1 cellular context compared by ENCODE assay signal in the genomic region with DNA sequence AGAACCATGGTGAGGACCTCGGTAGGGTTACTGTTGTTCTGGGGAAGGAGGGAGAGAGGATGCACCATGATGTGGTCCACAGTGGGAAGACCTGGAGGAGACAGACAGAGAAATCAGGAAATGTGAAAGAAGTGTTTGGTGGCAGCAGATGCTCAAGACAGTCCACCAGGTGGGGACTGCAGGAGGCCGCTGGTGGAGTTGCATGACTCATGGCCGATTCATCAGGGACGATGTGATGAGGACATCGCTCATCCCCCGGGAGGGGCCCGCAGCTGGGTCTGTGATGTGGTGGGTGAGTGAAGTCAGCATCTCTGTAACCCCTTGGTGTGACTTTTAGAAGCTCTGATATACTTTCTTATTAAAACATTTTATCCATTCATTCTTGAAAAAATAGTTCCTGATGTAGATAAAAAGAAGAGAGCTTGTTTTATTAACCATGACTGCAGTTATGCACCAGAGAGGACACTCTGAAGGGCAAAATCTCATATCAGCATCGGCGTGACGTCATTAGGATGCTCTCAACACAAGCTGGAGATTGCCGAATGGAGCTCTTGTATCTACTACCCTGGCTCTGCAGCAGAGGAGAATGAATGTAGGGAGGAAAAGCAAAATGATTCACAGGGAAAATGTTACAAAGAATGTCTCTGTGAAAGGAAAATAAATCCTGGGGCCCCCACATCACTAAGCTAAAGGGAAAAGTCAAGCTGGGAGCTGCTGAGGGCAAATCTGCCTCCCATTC.
A peak's percentile ranks its signal among the peaks of the same experiment; 100 is the strongest.
TF ChIP-seq lines count a peak whose summit lies in the region.

No MANE protein-coding gene starts in this region.

TF ChIP-seq in HEK293, 187 proteins besides CTCF, POLR2A, EP300 and RAD21 (continued from another document):
- TF ChIP-seq, protein P1, sequence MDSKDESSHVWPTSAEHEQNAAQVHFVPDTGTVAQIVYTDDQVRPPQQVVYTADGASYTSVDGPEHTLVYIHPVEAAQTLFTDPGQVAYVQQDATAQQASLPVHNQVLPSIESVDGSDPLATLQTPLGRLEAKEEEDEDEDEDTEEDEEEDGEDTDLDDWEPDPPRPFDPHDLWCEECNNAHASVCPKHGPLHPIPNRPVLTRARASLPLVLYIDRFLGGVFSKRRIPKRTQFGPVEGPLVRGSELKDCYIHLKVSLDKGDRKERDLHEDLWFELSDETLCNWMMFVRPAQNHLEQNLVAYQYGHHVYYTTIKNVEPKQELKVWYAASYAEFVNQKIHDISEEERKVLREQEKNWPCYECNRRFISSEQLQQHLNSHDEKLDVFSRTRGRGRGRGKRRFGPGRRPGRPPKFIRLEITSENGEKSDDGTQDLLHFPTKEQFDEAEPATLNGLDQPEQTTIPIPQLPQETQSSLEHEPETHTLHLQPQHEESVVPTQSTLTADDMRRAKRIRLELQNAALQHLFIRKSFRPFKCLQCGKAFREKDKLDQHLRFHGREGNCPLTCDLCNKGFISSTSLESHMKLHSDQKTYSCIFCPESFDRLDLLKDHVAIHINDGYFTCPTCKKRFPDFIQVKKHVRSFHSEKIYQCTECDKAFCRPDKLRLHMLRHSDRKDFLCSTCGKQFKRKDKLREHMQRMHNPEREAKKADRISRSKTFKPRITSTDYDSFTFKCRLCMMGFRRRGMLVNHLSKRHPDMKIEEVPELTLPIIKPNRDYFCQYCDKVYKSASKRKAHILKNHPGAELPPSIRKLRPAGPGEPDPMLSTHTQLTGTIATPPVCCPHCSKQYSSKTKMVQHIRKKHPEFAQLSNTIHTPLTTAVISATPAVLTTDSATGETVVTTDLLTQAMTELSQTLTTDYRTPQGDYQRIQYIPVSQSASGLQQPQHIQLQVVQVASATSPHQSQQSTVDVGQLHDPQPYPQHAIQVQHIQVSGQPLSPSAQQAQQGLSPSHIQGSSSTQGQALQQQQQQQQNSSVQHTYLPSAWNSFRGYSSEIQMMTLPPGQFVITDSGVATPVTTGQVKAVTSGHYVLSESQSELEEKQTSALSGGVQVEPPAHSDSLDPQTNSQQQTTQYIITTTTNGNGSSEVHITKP (tag by site-specific recombination; IDR thresholded peaks at IDR 0.05) = no peak
- TF ChIP-seq, protein P2, sequence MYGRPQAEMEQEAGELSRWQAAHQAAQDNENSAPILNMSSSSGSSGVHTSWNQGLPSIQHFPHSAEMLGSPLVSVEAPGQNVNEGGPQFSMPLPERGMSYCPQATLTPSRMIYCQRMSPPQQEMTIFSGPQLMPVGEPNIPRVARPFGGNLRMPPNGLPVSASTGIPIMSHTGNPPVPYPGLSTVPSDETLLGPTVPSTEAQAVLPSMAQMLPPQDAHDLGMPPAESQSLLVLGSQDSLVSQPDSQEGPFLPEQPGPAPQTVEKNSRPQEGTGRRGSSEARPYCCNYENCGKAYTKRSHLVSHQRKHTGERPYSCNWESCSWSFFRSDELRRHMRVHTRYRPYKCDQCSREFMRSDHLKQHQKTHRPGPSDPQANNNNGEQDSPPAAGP (tag by site-specific recombination; IDR thresholded peaks at IDR 0.05) = peak; percentile 72
